ENCODE assay signal across 1 cellular context in the genomic region with DNA sequence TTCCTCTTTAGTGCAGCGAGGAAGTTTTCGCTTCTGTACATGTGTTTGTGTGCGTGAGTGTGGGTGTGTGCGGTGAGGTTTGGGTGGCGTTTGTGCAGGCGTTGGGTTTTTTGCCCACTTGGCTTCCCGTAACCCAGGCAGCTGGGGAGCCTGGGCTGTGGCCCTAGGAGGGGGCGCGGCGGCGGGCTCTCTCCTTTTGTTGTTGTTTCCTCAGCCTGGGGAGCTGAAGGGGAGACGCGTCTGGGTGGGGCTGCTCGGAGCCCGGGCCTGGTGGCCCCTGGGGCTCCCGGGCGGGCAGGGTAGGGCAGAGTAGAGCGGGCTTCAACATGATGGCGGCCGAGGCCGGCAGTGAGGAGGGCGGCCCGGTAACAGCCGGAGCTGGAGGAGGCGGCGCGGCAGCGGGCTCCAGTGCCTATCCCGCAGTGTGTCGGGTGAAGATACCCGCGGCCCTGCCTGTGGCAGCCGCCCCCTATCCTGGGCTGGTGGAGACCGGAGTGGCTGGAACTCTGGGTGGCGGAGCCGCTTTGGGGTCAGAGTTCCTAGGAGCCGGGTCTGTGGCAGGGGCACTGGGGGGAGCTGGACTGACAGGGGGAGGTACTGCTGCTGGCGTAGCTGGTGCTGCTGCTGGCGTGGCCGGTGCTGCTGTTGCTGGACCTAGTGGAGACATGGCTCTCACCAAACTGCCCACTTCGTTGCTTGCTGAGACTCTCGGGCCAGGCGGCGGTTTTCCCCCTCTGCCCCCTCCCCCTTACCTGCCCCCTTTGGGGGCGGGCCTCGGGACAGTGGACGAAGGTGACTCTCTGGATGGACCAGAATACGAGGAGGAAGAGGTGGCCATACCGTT.
TF ChIP-seq lines count a peak whose summit lies in the region.

No MANE protein-coding gene starts in this region.

TF ChIP-seq in HepG2, 621 proteins besides CTCF, POLR2A, EP300 and RAD21 (continued from another document and continues in another):
- TF ChIP-seq, protein P1, sequence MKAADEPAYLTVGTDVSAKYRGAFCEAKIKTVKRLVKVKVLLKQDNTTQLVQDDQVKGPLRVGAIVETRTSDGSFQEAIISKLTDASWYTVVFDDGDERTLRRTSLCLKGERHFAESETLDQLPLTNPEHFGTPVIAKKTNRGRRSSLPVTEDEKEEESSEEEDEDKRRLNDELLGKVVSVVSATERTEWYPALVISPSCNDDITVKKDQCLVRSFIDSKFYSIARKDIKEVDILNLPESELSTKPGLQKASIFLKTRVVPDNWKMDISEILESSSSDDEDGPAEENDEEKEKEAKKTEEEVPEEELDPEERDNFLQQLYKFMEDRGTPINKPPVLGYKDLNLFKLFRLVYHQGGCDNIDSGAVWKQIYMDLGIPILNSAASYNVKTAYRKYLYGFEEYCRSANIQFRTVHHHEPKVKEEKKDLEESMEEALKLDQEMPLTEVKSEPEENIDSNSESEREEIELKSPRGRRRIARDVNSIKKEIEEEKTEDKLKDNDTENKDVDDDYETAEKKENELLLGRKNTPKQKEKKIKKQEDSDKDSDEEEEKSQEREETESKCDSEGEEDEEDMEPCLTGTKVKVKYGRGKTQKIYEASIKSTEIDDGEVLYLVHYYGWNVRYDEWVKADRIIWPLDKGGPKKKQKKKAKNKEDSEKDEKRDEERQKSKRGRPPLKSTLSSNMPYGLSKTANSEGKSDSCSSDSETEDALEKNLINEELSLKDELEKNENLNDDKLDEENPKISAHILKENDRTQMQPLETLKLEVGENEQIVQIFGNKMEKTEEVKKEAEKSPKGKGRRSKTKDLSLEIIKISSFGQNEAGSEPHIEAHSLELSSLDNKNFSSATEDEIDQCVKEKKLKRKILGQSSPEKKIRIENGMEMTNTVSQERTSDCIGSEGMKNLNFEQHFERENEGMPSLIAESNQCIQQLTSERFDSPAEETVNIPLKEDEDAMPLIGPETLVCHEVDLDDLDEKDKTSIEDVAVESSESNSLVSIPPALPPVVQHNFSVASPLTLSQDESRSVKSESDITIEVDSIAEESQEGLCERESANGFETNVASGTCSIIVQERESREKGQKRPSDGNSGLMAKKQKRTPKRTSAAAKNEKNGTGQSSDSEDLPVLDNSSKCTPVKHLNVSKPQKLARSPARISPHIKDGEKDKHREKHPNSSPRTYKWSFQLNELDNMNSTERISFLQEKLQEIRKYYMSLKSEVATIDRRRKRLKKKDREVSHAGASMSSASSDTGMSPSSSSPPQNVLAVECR (CRISPR knock-in tag; IDR thresholded peaks at IDR 0.05; ENCODE audit: borderline replicate concordance) = peak; percentile 62; the same call in 1 of the 2 replicates
- TF ChIP-seq HNRNPL (IDR thresholded peaks at IDR 0.05; ENCODE audit: low read depth, low read length) (0 out of 2 replicates have a peak, but pooled peaks have one; percentile 19), KDM1A (CRISPR knock-in tag; IDR thresholded peaks at IDR 0.05) (no peak), ZNF274 (CRISPR knock-in tag; IDR thresholded peaks at IDR 0.05) (no peak), PHF8 (CRISPR knock-in tag; IDR thresholded peaks at IDR 0.05) (peak; percentile 80), ZNF260 (CRISPR knock-in tag; IDR thresholded peaks at IDR 0.05; ENCODE audit: borderline replicate concordance, low read depth) (no peak), ZNF24 (IDR thresholded peaks at IDR 0.05) (no peak), ELF4 (CRISPR knock-in tag; IDR thresholded peaks at IDR 0.05; ENCODE audit: borderline replicate concordance) (no peak), RBFOX2 (IDR thresholded peaks at IDR 0.05; ENCODE audit: low read depth, low read length) (peak; percentile 78), ZNF501 (CRISPR knock-in tag; IDR thresholded peaks at IDR 0.05) (peak; percentile 12), ZBTB7A (CRISPR knock-in tag; IDR thresholded peaks at IDR 0.05) (no peak), IRF2 (CRISPR knock-in tag; IDR thresholded peaks at IDR 0.05) (no peak), HCFC1 (IDR thresholded peaks at IDR 0.05; ENCODE audit: low read depth, low read length) (no peak), GABPA (IDR thresholded peaks at IDR 0.05; ENCODE audit: low read depth, low read length) (no peak), GABPA (CRISPR knock-in tag; IDR thresholded peaks at IDR 0.05; ENCODE audit: low read depth) (no peak), FOXA3 (CRISPR knock-in tag; IDR thresholded peaks at IDR 0.05) (no peak), THAP11 (CRISPR knock-in tag; IDR thresholded peaks at IDR 0.05) (no peak), ZKSCAN8 (CRISPR knock-in tag; IDR thresholded peaks at IDR 0.05; ENCODE audit: borderline replicate concordance) (no peak), ZNF451 (CRISPR knock-in tag; IDR thresholded peaks at IDR 0.05) (no peak), TARDBP (CRISPR knock-in tag; IDR thresholded peaks at IDR 0.05) (peak; percentile 71), SYNCRIP (IDR thresholded peaks at IDR 0.05; ENCODE audit: insufficient read depth, low read depth, low read length) (no peak), ZSCAN9 (CRISPR knock-in tag; IDR thresholded peaks at IDR 0.05; ENCODE audit: borderline replicate concordance) (no peak), NBN (conservative IDR thresholded peaks at IDR 0.05) (no peak), MAFG (CRISPR knock-in tag; IDR thresholded peaks at IDR 0.05) (no peak)
- TF ChIP-seq, protein P2, sequence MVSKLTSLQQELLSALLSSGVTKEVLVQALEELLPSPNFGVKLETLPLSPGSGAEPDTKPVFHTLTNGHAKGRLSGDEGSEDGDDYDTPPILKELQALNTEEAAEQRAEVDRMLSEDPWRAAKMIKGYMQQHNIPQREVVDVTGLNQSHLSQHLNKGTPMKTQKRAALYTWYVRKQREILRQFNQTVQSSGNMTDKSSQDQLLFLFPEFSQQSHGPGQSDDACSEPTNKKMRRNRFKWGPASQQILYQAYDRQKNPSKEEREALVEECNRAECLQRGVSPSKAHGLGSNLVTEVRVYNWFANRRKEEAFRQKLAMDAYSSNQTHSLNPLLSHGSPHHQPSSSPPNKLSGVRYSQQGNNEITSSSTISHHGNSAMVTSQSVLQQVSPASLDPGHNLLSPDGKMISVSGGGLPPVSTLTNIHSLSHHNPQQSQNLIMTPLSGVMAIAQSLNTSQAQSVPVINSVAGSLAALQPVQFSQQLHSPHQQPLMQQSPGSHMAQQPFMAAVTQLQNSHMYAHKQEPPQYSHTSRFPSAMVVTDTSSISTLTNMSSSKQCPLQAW (CRISPR knock-in tag; IDR thresholded peaks at IDR 0.05) = no peak
- TF ChIP-seq, protein P3, sequence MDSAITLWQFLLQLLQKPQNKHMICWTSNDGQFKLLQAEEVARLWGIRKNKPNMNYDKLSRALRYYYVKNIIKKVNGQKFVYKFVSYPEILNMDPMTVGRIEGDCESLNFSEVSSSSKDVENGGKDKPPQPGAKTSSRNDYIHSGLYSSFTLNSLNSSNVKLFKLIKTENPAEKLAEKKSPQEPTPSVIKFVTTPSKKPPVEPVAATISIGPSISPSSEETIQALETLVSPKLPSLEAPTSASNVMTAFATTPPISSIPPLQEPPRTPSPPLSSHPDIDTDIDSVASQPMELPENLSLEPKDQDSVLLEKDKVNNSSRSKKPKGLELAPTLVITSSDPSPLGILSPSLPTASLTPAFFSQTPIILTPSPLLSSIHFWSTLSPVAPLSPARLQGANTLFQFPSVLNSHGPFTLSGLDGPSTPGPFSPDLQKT (CRISPR knock-in tag; IDR thresholded peaks at IDR 0.05; ENCODE audit: borderline replicate concordance) = no peak
- TF ChIP-seq, protein P4, sequence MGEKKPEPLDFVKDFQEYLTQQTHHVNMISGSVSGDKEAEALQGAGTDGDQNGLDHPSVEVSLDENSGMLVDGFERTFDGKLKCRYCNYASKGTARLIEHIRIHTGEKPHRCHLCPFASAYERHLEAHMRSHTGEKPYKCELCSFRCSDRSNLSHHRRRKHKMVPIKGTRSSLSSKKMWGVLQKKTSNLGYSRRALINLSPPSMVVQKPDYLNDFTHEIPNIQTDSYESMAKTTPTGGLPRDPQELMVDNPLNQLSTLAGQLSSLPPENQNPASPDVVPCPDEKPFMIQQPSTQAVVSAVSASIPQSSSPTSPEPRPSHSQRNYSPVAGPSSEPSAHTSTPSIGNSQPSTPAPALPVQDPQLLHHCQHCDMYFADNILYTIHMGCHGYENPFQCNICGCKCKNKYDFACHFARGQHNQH (CRISPR knock-in tag; IDR thresholded peaks at IDR 0.05) = no peak
- TF ChIP-seq, protein P5, sequence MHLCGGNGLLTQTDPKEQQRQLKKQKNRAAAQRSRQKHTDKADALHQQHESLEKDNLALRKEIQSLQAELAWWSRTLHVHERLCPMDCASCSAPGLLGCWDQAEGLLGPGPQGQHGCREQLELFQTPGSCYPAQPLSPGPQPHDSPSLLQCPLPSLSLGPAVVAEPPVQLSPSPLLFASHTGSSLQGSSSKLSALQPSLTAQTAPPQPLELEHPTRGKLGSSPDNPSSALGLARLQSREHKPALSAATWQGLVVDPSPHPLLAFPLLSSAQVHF (CRISPR knock-in tag; IDR thresholded peaks at IDR 0.05) = no peak
- TF ChIP-seq, protein P6, sequence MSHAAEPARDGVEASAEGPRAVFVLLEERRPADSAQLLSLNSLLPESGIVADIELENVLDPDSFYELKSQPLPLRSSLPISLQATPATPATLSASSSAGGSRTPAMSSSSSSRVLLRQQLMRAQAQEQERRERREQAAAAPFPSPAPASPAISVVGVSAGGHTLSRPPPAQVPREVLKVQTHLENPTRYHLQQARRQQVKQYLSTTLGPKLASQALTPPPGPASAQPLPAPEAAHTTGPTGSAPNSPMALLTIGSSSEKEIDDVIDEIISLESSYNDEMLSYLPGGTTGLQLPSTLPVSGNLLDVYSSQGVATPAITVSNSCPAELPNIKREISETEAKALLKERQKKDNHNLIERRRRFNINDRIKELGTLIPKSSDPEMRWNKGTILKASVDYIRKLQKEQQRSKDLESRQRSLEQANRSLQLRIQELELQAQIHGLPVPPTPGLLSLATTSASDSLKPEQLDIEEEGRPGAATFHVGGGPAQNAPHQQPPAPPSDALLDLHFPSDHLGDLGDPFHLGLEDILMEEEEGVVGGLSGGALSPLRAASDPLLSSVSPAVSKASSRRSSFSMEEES (CRISPR knock-in tag; IDR thresholded peaks at IDR 0.05) = no peak
- TF ChIP-seq, protein P7, sequence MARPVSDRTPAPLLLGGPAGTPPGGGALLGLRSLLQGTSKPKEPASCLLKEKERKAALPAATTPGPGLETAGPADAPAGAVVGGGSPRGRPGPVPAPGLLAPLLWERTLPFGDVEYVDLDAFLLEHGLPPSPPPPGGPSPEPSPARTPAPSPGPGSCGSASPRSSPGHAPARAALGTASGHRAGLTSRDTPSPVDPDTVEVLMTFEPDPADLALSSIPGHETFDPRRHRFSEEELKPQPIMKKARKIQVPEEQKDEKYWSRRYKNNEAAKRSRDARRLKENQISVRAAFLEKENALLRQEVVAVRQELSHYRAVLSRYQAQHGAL (CRISPR knock-in tag; IDR thresholded peaks at IDR 0.05; ENCODE audit: not compliant biosample characterization) = no peak
- TF ChIP-seq, protein P8, sequence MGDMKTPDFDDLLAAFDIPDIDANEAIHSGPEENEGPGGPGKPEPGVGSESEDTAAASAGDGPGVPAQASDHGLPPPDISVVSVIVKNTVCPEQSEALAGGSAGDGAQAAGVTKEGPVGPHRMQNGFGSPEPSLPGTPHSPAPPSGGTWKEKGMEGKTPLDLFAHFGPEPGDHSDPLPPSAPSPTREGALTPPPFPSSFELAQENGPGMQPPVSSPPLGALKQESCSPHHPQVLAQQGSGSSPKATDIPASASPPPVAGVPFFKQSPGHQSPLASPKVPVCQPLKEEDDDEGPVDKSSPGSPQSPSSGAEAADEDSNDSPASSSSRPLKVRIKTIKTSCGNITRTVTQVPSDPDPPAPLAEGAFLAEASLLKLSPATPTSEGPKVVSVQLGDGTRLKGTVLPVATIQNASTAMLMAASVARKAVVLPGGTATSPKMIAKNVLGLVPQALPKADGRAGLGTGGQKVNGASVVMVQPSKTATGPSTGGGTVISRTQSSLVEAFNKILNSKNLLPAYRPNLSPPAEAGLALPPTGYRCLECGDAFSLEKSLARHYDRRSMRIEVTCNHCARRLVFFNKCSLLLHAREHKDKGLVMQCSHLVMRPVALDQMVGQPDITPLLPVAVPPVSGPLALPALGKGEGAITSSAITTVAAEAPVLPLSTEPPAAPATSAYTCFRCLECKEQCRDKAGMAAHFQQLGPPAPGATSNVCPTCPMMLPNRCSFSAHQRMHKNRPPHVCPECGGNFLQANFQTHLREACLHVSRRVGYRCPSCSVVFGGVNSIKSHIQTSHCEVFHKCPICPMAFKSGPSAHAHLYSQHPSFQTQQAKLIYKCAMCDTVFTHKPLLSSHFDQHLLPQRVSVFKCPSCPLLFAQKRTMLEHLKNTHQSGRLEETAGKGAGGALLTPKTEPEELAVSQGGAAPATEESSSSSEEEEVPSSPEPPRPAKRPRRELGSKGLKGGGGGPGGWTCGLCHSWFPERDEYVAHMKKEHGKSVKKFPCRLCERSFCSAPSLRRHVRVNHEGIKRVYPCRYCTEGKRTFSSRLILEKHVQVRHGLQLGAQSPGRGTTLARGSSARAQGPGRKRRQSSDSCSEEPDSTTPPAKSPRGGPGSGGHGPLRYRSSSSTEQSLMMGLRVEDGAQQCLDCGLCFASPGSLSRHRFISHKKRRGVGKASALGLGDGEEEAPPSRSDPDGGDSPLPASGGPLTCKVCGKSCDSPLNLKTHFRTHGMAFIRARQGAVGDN (CRISPR knock-in tag; IDR thresholded peaks at IDR 0.05) = peak; percentile 54
- TF ChIP-seq, protein P9, sequence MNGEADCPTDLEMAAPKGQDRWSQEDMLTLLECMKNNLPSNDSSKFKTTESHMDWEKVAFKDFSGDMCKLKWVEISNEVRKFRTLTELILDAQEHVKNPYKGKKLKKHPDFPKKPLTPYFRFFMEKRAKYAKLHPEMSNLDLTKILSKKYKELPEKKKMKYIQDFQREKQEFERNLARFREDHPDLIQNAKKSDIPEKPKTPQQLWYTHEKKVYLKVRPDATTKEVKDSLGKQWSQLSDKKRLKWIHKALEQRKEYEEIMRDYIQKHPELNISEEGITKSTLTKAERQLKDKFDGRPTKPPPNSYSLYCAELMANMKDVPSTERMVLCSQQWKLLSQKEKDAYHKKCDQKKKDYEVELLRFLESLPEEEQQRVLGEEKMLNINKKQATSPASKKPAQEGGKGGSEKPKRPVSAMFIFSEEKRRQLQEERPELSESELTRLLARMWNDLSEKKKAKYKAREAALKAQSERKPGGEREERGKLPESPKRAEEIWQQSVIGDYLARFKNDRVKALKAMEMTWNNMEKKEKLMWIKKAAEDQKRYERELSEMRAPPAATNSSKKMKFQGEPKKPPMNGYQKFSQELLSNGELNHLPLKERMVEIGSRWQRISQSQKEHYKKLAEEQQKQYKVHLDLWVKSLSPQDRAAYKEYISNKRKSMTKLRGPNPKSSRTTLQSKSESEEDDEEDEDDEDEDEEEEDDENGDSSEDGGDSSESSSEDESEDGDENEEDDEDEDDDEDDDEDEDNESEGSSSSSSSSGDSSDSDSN (CRISPR knock-in tag; IDR thresholded peaks at IDR 0.05) = peak; percentile 87
